In the genomic region with DNA sequence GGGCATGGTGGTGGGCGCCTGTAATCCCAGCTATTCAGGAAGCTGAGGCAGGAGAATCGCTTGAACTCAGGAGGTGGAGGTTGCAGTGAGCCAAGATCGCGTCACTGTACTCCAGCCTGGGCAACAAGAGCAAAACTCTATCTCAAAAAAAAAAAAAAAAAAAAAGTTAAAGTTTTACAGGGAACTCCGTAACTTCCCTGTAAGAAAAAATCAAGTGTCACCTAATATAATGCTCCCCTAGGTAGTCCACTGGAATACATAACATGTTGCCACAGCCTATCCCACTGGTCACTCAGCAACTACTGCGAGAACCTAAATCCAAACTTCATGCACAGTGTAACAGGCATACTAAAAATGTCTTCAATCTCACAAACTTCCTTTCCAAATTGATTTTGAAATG, we compare ENCODE assay signal across 8 cellular contexts. TPM values are rescaled to one million over a fixed set of nuclear protein-coding genes. Genes with fewer than 3 reads are reported as not detected.
DNase-seq lines count a peak whose midpoint lies in the region; ATAC-seq, FAIRE-seq and TF ChIP-seq lines count a peak whose summit lies in the region.
"Not testable (repeated sequence)": the region's sequence is repeated elsewhere in the genome, so short reads cannot be mapped to it uniquely, and the experiment has no call there.

No MANE protein-coding gene starts in this region.

- H3K4me2 ChIP-seq in GM23338; mesenchymal stem cell (ENCODE audit: low read length, poor library complexity, severe bottlenecking): not testable (repeated sequence)

- not testable (repeated sequence) for H3K27me3 ChIP-seq in GM23338 (ENCODE audit: insufficient read depth); endodermal cell (ENCODE audit: control insufficient read depth, insufficient read depth, low read length, poor library complexity, severe bottlenecking); mesenchymal stem cell (ENCODE audit: control insufficient read depth in 1 of 2, insufficient read depth in 1 of 2, low read length in 2 of 2); subcutaneous abdominal adipose tissue (ENCODE audit: control insufficient read depth in 5 of 5, insufficient read depth in 4 of 5, low read length in 5 of 5)

- H2BK15ac ChIP-seq in mesenchymal stem cell (ENCODE audit: low read depth, poor library complexity, severe bottlenecking), result not testable (repeated sequence)

- H3K79me2 ChIP-seq in GM23338 (replicated peaks; ENCODE audit: insufficient read depth), result peaks cover 74% of the 10 kb centered on the region

- H2AK5ac ChIP-seq in mesenchymal stem cell (ENCODE audit: low read length, severe bottlenecking), result not testable (repeated sequence)

- peaks cover 12% of the 10 kb centered on the region; the same call in 2 of the 3 replicates for H3K4me1 Mint-ChIP-seq in GM23338
- peaks cover 46% of the 10 kb centered on the region for H3K4me1 Mint-ChIP-seq in activated naive CD4-positive, alpha-beta T cell treated with anti-CD3 and anti-CD28 coated beads, Interleukin-2, amount 50 U/mL, for 24 hours
- H3K4me1 Mint-ChIP-seq in endodermal cell, result peaks cover 22% of the 10 kb centered on the region
- H3K4me1 Mint-ChIP-seq in nephron, result peaks cover 40% of the 10 kb centered on the region

- not testable (repeated sequence) for H3K9ac ChIP-seq in endodermal cell (ENCODE audit: extremely low read depth, low read length, poor library complexity, severe bottlenecking); kidney (ENCODE audit: low read length in 2 of 2); subcutaneous abdominal adipose tissue (ENCODE audit: low read length in 5 of 5)
- H3K9ac ChIP-seq in mesenchymal stem cell (ENCODE audit: low read length), result peak overlapping the region; percentile 31

- not testable (repeated sequence) for H2BK5ac ChIP-seq in mesenchymal stem cell (ENCODE audit: low read depth, low read length, poor library complexity, severe bottlenecking)

- not testable (repeated sequence) for H4K91ac ChIP-seq in mesenchymal stem cell (ENCODE audit: low read length)

- not testable (repeated sequence) for H3K4ac ChIP-seq in mesenchymal stem cell (ENCODE audit: low read depth in 1 of 2, low read length in 2 of 2)

- not testable (repeated sequence) for H2BK12ac ChIP-seq in mesenchymal stem cell (ENCODE audit: low read length in 2 of 2)

- H3K36me3 ChIP-seq in GM23338 (ENCODE audit: insufficient read depth), result peaks cover 16% of the 10 kb centered on the region
- peaks cover 42% of the 10 kb centered on the region for H3K36me3 ChIP-seq in endodermal cell (ENCODE audit: control insufficient read depth, insufficient read depth, low read length)
- not testable (repeated sequence) for H3K36me3 ChIP-seq in kidney (ENCODE audit: control insufficient read depth in 1 of 2, insufficient read depth in 2 of 2, low read length in 2 of 2)
- H3K36me3 ChIP-seq in mesenchymal stem cell (ENCODE audit: control insufficient read depth in 1 of 2, insufficient read depth in 2 of 2, low read depth in 1 of 2, low read length in 2 of 2), result peaks cover 8 to 39% of the 10 kb centered on the region in 2 experiments
- peaks cover 9 to 23% (median 21%) of the 10 kb centered on the region in 5 donors for H3K36me3 ChIP-seq in subcutaneous abdominal adipose tissue (ENCODE audit: control insufficient read depth in 5 of 5, insufficient read depth in 5 of 5, low read length in 5 of 5)

- peaks cover 28% of the 10 kb centered on the region for H3K36me3 Mint-ChIP-seq in GM23338 (ENCODE audit: low read depth)
- H3K36me3 Mint-ChIP-seq in activated naive CD4-positive, alpha-beta T cell treated with anti-CD3 and anti-CD28 coated beads, Interleukin-2, amount 50 U/mL, for 24 hours, result peaks cover 21% of the 10 kb centered on the region
- H3K36me3 Mint-ChIP-seq in endodermal cell (ENCODE audit: low read depth), result peaks cover 38% of the 10 kb centered on the region
- H3K36me3 Mint-ChIP-seq in nephron (ENCODE audit: low read depth), result peaks cover 44% of the 10 kb centered on the region

- H3K79me1 ChIP-seq in mesenchymal stem cell (replicated peaks; ENCODE audit: low read length, poor library complexity, severe bottlenecking), result peaks cover 11% of the 10 kb centered on the region

- not testable (repeated sequence) for H3K4me3 ChIP-seq in GM23338; endodermal cell (ENCODE audit: low read length); mesenchymal stem cell (ENCODE audit: insufficient read depth in 1 of 2, low read depth in 1 of 2, low read length in 2 of 2); subcutaneous abdominal adipose tissue (ENCODE audit: low read depth in 1 of 5, low read length in 5 of 5)
- peak overlapping the region; percentile 32 to 47 for H3K4me3 ChIP-seq in kidney (ENCODE audit: low read length in 2 of 2)

- H3K9me2 ChIP-seq in GM23338 (ENCODE audit: insufficient read depth), result not testable (repeated sequence)

- H2AFZ ChIP-seq in GM23338; mesenchymal stem cell (ENCODE audit: low read depth, low read length): not testable (repeated sequence)

- not testable (repeated sequence) for H3K27ac ChIP-seq in GM23338 (ENCODE audit: low read depth); endodermal cell (ENCODE audit: low read depth, low read length); kidney (ENCODE audit: low read depth in 2 of 2, low read length in 2 of 2); mesenchymal stem cell (ENCODE audit: low read length, poor library complexity, severe bottlenecking)
- H3K27ac ChIP-seq in VCaP (peak overlapping the region; percentile 42), subcutaneous abdominal adipose tissue (ENCODE audit: low read depth, low read length) (peak overlapping the region; percentile 31)

- FAIRE-seq in kidney (lab: Jason Lieb, UNC), result not testable (repeated sequence)

- not testable (repeated sequence) for H3K9me3 Mint-ChIP-seq in GM23338; activated naive CD4-positive, alpha-beta T cell treated with anti-CD3 and anti-CD28 coated beads, Interleukin-2, amount 50 U/mL, for 24 hours; endodermal cell; nephron

- H3K18ac ChIP-seq in mesenchymal stem cell (ENCODE audit: low read depth in 1 of 2, low read length in 2 of 2), result not testable (repeated sequence)

- intact Hi-C loops in kidney (cut with DNase I), result not testable (repeated sequence)

- TF ChIP-seq CTCF in GM23338 (conservative IDR thresholded peaks at IDR 0.05; ENCODE audit: low read depth in 2 of 2); VCaP (conservative IDR thresholded peaks at IDR 0.05); endodermal cell (conservative IDR thresholded peaks at IDR 0.05); kidney (IDR thresholded peaks at IDR 0.05; ENCODE audit: borderline replicate concordance, extremely low read depth, insufficient read depth); nephron (IDR thresholded peaks at IDR 0.05; ENCODE audit: unreplicated experiment in 3 of 3): not testable (repeated sequence)

- H4K8ac ChIP-seq in mesenchymal stem cell (ENCODE audit: low read length), result not testable (repeated sequence)

- H3K27ac Mint-ChIP-seq in GM23338, result peak overlapping the region; percentile 25
- H3K27ac Mint-ChIP-seq in activated naive CD4-positive, alpha-beta T cell treated with anti-CD3 and anti-CD28 coated beads, Interleukin-2, amount 50 U/mL, for 24 hours, result peak overlapping the region; percentile 89
- H3K27ac Mint-ChIP-seq in endodermal cell, result peak overlapping the region; percentile 45
- H3K27ac Mint-ChIP-seq in nephron, result peak overlapping the region; percentile 79 to 89 (median 88)

- peaks cover 36% of the 10 kb centered on the region for H4K20me1 ChIP-seq in GM23338 (replicated peaks; ENCODE audit: insufficient read depth)

- 91 to 94% methylated on average over 3 to 4 of the region's 6 CpGs for WGBS in endodermal cell (ENCODE audit: insufficient coverage in 1 of 2, insufficient read length in 1 of 2), 2 experiments
- over 99% methylated on average over 6 of the region's 6 CpGs for WGBS in mesenchymal stem cell

- H3K9me3 ChIP-seq in endodermal cell (ENCODE audit: control insufficient read depth, low read length); kidney (ENCODE audit: control insufficient read depth in 1 of 2, low read length in 2 of 2); mesenchymal stem cell (ENCODE audit: control insufficient read depth, low read length); subcutaneous abdominal adipose tissue (ENCODE audit: control insufficient read depth in 5 of 5, low read length in 5 of 5): not testable (repeated sequence)

- not testable (repeated sequence) for H3K4me1 ChIP-seq in GM23338 (ENCODE audit: insufficient read depth); endodermal cell (ENCODE audit: control insufficient read depth, insufficient read depth, low read length); mesenchymal stem cell (ENCODE audit: control insufficient read depth, insufficient read depth, low read depth, low read length)
- H3K4me1 ChIP-seq in kidney (ENCODE audit: control insufficient read depth in 1 of 2, insufficient read depth in 1 of 2, low read depth in 1 of 2, low read length in 2 of 2) (peaks cover 6 to 14% of the 10 kb centered on the region in 2 donors), subcutaneous abdominal adipose tissue (ENCODE audit: control insufficient read depth in 5 of 5, insufficient read depth in 5 of 5, low read length in 5 of 5) (peaks cover 2 to 50% (median 28%) of the 10 kb centered on the region in 5 donors)

- not testable (repeated sequence) for H3K14ac ChIP-seq in mesenchymal stem cell (ENCODE audit: low read length in 2 of 2)

- H3F3A ChIP-seq in GM23338 (replicated peaks; ENCODE audit: low read depth), result not testable (repeated sequence)

- not testable (repeated sequence) for DNase-seq in GM23338 (ENCODE audit: low spot score); endodermal cell; kidney; mesenchymal stem cell

- H3K27me3 Mint-ChIP-seq in GM23338 (ENCODE audit: insufficient read depth, low read depth, poor library complexity); activated naive CD4-positive, alpha-beta T cell treated with anti-CD3 and anti-CD28 coated beads, Interleukin-2, amount 50 U/mL, for 24 hours; endodermal cell (ENCODE audit: insufficient read depth); nephron (ENCODE audit: low read depth): not testable (repeated sequence)

- H3K4me3 Mint-ChIP-seq in GM23338; activated naive CD4-positive, alpha-beta T cell treated with anti-CD3 and anti-CD28 coated beads, Interleukin-2, amount 50 U/mL, for 24 hours; endodermal cell: not testable (repeated sequence)
- H3K4me3 Mint-ChIP-seq in nephron, result peak overlapping the region in 1 of 3 experiments; percentile 4

- ATAC-seq in GM23338, result not testable (repeated sequence)

- not testable (repeated sequence) for H2BK120ac ChIP-seq in mesenchymal stem cell (ENCODE audit: low read depth, low read length)

- H3K23ac ChIP-seq in mesenchymal stem cell (ENCODE audit: low read length in 2 of 2), result not testable (repeated sequence)

RNA-seq across cellular contexts. Expression of gene MBD2, which starts 19.0 kb away (rescaled TPM):
- total RNA-seq in GM23338 (2014; rRNA removed; shearing (Covaris generic)), result 39.2 and 41.2 TPM in 2 replicates
- polyA plus RNA-seq in GM23338 (2016; fragmentation: Nextera tagmentation; extraction: Ambion mirVana) (10.3 and 11.2 TPM in 2 replicates), kidney (ENCODE audit: insufficient read depth, low read depth, low replicate concordance) (79.1 TPM)
- total RNA-seq in endodermal cell (10 to 100 TPM; 35.9 to 39.2 TPM), kidney (123 TPM)
- polyA plus RNA-seq in endodermal cell (2013, experiment 1 of 2), result 36.6 TPM
- 44.6 TPM for polyA plus RNA-seq in endodermal cell (2013, experiment 2 of 2)
- 25.6 TPM for polyA plus RNA-seq in mesenchymal stem cell (2013, experiment 1 of 2)
- polyA plus RNA-seq in mesenchymal stem cell (2013, experiment 2 of 2), result 26.0 TPM

Comparison
In these comparisons a context has a peak if more than half of its experiments do, and no peak if none do; other contexts are left out.
1. H3K27ac Mint-ChIP-seq: peak in every context shown above with its lines; median percentile 89 in activated naive CD4-positive, alpha-beta T cell treated with anti-CD3 and anti-CD28 coated beads, Interleukin-2, amount 50 U/mL, for 24 hours; 88 in nephron; 45 in endodermal cell; 25 in GM23338.